ENCODE assay signal across 22 cellular contexts in genomic region chr17:81615401-81615930, GRCh38. TPM values are rescaled to one million over a fixed set of nuclear protein-coding genes. Genes with fewer than 3 reads are reported as not detected.
A peak's percentile ranks its signal among the peaks of the same experiment; 100 is the strongest.
DNase-seq lines count a peak whose midpoint lies in the region; ATAC-seq and TF ChIP-seq lines count a peak whose summit lies in the region.
"Had no signal": no experiment of that assay in that cellular context is flagged by ENCODE, and none has a peak within 500 bp of the region (broad histone marks: within the 10 kb centered on the region; RNA-seq: fewer than 3 reads in every experiment).

No MANE protein-coding gene starts in this region.

- H3K36me3 ChIP-seq in BLaER1 (peaks cover 80% of the 10 kb centered on the region), Caco-2 (ENCODE audit: control insufficient read depth, insufficient read depth, low read length) (no peaks in the 10 kb centered on the region)
- H3K36me3 ChIP-seq in CD4-positive, alpha-beta memory T cell (ENCODE audit: insufficient read depth, low read length) = peaks cover 34% of the 10 kb centered on the region

- DNase-seq in CD4-positive, alpha-beta memory T cell = no peak
- DNase-seq in activated T-helper 2 cell treated with anti-CD3 and anti-CD28 coated beads, Interferon-gamma antibody, Interleukin-2, Interleukin-4, amounts not matched to agents 10 μg/mL and 5 μg/mL and 100 μg/mL, durations not matched to agents 14 hours and 24 hours and 36 hours (ENCODE audit: low spot score) = no peak
- DNase-seq in myocyte (ENCODE audit: low read depth) (peak; percentile 69), Caco-2 (no peak), erythroblast (lab: John Stamatoyannopoulos, UW) (no peak), NCI-H1417 treated with DMSO at 0.1 percent for 48 hours (lab: John Stamatoyannopoulos, UW) (no peak)
- DNase-seq: activated CD4-positive, alpha-beta memory T cell treated with anti-CD3 and anti-CD28 coated beads, Interleukin-2, amount 10 ng/mL, durations not matched to agents 7 days and 5 days; BE2C; Karpas-422; NCI-H1930; NCI-H345; nephron progenitor cell; stimulated activated CD4-positive, alpha-beta T cell treated with anti-CD3 and anti-CD28 coated beads, Interleukin-4, amount 100 ng/mL, for 1 hour; WERI-Rb-1 had no signal

- intact Hi-C loops in CD4-positive, alpha-beta memory T cell (cut with micrococcal nuclease) = no loop called here
- intact Hi-C loops in activated T-helper 2 cell treated with anti-CD3 and anti-CD28 coated beads, Interferon-gamma antibody, Interleukin-2, Interleukin-4, amounts not matched to agents 10 μg/mL and 5 μg/mL and 100 μg/mL, durations not matched to agents 14 hours and 24 hours and 36 hours (cut with micrococcal nuclease) = no loop called here
- intact Hi-C loops in Caco-2 (cut with micrococcal nuclease; ENCODE audit: unreplicated experiment) = no loop called here

- H3K27me3 ChIP-seq in BLaER1 (no peaks in the 10 kb centered on the region), Caco-2 (replicated peaks; ENCODE audit: control insufficient read depth, insufficient read depth, low read length) (no peaks in the 10 kb centered on the region)
- no peaks in the 10 kb centered on the region for H3K27me3 ChIP-seq in CD4-positive, alpha-beta memory T cell (ENCODE audit: insufficient read depth, low read length)
- H3K27me3 ChIP-seq: BE2C, cardiac muscle cell, gastroesophageal sphincter had no signal

- peaks cover 35 to 49% of the 10 kb centered on the region in 2 donors for H3K36me3 Mint-ChIP-seq in CD4-positive, alpha-beta memory T cell
- peaks cover 62% of the 10 kb centered on the region for H3K36me3 Mint-ChIP-seq in activated T-helper 2 cell treated with anti-CD3 and anti-CD28 coated beads, Interferon-gamma antibody, Interleukin-2, Interleukin-4, amounts not matched to agents 10 μg/mL and 5 μg/mL and 100 μg/mL, durations not matched to agents 14 hours and 24 hours and 36 hours (ENCODE audit: low read depth)
- H3K36me3 Mint-ChIP-seq in Caco-2 (ENCODE audit: insufficient read depth, unreplicated experiment) = peaks cover 95% of the 10 kb centered on the region

- peak overlapping the region; percentile 59; the same call in 1 of the 2 replicates for H3K9ac ChIP-seq in BLaER1

- no peaks in the 10 kb centered on the region for H3K9me3 Mint-ChIP-seq in CD4-positive, alpha-beta memory T cell
- H3K9me3 Mint-ChIP-seq in activated T-helper 2 cell treated with anti-CD3 and anti-CD28 coated beads, Interferon-gamma antibody, Interleukin-2, Interleukin-4, amounts not matched to agents 10 μg/mL and 5 μg/mL and 100 μg/mL, durations not matched to agents 14 hours and 24 hours and 36 hours = no peaks in the 10 kb centered on the region
- H3K9me3 Mint-ChIP-seq in Caco-2 (ENCODE audit: unreplicated experiment) = peaks cover 10% of the 10 kb centered on the region
- H3K9me3 Mint-ChIP-seq: activated CD4-positive, alpha-beta memory T cell treated with anti-CD3 and anti-CD28 coated beads, Interleukin-2, amount 10 ng/mL, durations not matched to agents 7 days and 5 days had no signal

- peaks cover 15 to 36% (median 20%) of the 10 kb centered on the region in 4 donors for H3K4me1 Mint-ChIP-seq in CD4-positive, alpha-beta memory T cell
- H3K4me1 Mint-ChIP-seq in activated T-helper 2 cell treated with anti-CD3 and anti-CD28 coated beads, Interferon-gamma antibody, Interleukin-2, Interleukin-4, amounts not matched to agents 10 μg/mL and 5 μg/mL and 100 μg/mL, durations not matched to agents 14 hours and 24 hours and 36 hours (ENCODE audit: low read depth) = peaks cover 22% of the 10 kb centered on the region
- no peaks in the 10 kb centered on the region for H3K4me1 Mint-ChIP-seq in Caco-2 (ENCODE audit: low read depth, unreplicated experiment)
- H3K4me1 Mint-ChIP-seq: nephron progenitor cell had no signal

- H3K27ac ChIP-seq in BLaER1 = peak overlapping the region; percentile 63
- H3K27ac ChIP-seq in CD4-positive, alpha-beta memory T cell (ENCODE audit: low read depth, low read length) = no peak overlapping the region
- H3K27ac ChIP-seq: cardiac muscle cell, WERI-Rb-1 had no signal

- peak overlapping the region in 2 of 8 donors; percentile 1 to 49 for H3K4me3 Mint-ChIP-seq in CD4-positive, alpha-beta memory T cell
- no peak overlapping the region for H3K4me3 Mint-ChIP-seq in activated T-helper 2 cell treated with anti-CD3 and anti-CD28 coated beads, Interferon-gamma antibody, Interleukin-2, Interleukin-4, amounts not matched to agents 10 μg/mL and 5 μg/mL and 100 μg/mL, durations not matched to agents 14 hours and 24 hours and 36 hours (ENCODE audit: low read depth)
- H3K4me3 Mint-ChIP-seq in Caco-2 (ENCODE audit: unreplicated experiment) = no peak overlapping the region
- H3K4me3 Mint-ChIP-seq: activated CD4-positive, alpha-beta memory T cell treated with anti-CD3 and anti-CD28 coated beads, Interleukin-2, amount 10 ng/mL, durations not matched to agents 7 days and 5 days; nephron progenitor cell had no signal

- peak overlapping the region in 4 of 7 donors; percentile 37 to 92 (median 63) for H3K27ac Mint-ChIP-seq in CD4-positive, alpha-beta memory T cell
- H3K27ac Mint-ChIP-seq in activated T-helper 2 cell treated with anti-CD3 and anti-CD28 coated beads, Interferon-gamma antibody, Interleukin-2, Interleukin-4, amounts not matched to agents 10 μg/mL and 5 μg/mL and 100 μg/mL, durations not matched to agents 14 hours and 24 hours and 36 hours = peak overlapping the region; percentile 88
- no peak overlapping the region for H3K27ac Mint-ChIP-seq in Caco-2 (ENCODE audit: unreplicated experiment)

- H3K4me3 ChIP-seq in BLaER1 = no peak overlapping the region
- H3K4me3 ChIP-seq in CD4-positive, alpha-beta memory T cell (ENCODE audit: low read length in 2 of 2) = no peak overlapping the region
- H3K4me3 ChIP-seq in Caco-2 (ENCODE audit: low read depth, low read length) = no peak overlapping the region
- H3K4me3 ChIP-seq: cardiac muscle cell, gastroesophageal sphincter, HAP-1 had no signal

- no peaks in the 10 kb centered on the region for H3K27me3 Mint-ChIP-seq in CD4-positive, alpha-beta memory T cell
- H3K27me3 Mint-ChIP-seq in activated T-helper 2 cell treated with anti-CD3 and anti-CD28 coated beads, Interferon-gamma antibody, Interleukin-2, Interleukin-4, amounts not matched to agents 10 μg/mL and 5 μg/mL and 100 μg/mL, durations not matched to agents 14 hours and 24 hours and 36 hours (ENCODE audit: low read depth) = no peaks in the 10 kb centered on the region
- H3K27me3 Mint-ChIP-seq in Caco-2 (ENCODE audit: insufficient read depth, unreplicated experiment) = no peaks in the 10 kb centered on the region
- H3K27me3 Mint-ChIP-seq: activated CD4-positive, alpha-beta memory T cell treated with anti-CD3 and anti-CD28 coated beads, Interleukin-2, amount 10 ng/mL, durations not matched to agents 7 days and 5 days had no signal

- ATAC-seq in GM18505 (IDR thresholded peaks at IDR 0.05; ENCODE audit: unreplicated experiment) = no peak
- ATAC-seq: esophagus mucosa, gastroesophageal sphincter had no signal

- TF ChIP-seq CTCF in Caco-2 (IDR thresholded peaks at IDR 0.05; ENCODE audit: insufficient read depth in 1 of 2, low read depth in 1 of 2, low read length in 1 of 2, severe bottlenecking in 1 of 2, unreplicated experiment in 1 of 2) = no peak

- peaks cover 39% of the 10 kb centered on the region for H3K4me1 ChIP-seq in BLaER1
- H3K4me1 ChIP-seq in CD4-positive, alpha-beta memory T cell (ENCODE audit: insufficient read depth, low read length) = peaks cover 17% of the 10 kb centered on the region
- no peaks in the 10 kb centered on the region for H3K4me1 ChIP-seq in Caco-2
- H3K4me1 ChIP-seq: BE2C, HAP-1 had no signal

- peak overlapping the region; percentile 78 for H3K4me2 ChIP-seq in BLaER1

- no peak for TF ChIP-seq POLR2A in erythroblast (IDR thresholded peaks at IDR 0.05; ENCODE audit: low read length)
- TF ChIP-seq POLR2A in GM18505 (IDR thresholded peaks at IDR 0.05; ENCODE audit: borderline replicate concordance, extremely low read depth, insufficient read depth, insufficient read length) = no peak

- CTCF ChIA-PET in CD4-positive, alpha-beta memory T cell (lab: Charles Lee; ENCODE audit: partially characterized antibody) = interaction anchor here (3.7 kb wide), 1 partner anchor 14 kb away, joined by 11 read pairs; no protein-coding TSS in a partner anchor
- CTCF ChIA-PET in Caco-2 (lab: Charles Lee) = interaction anchor here (1.2 kb wide), 1 partner anchor 17 kb away, joined by 3 read pairs; no protein-coding TSS in a partner anchor

- POLR2A ChIA-PET in CD4-positive, alpha-beta memory T cell (lab: Charles Lee; ENCODE audit: partially characterized antibody) = no interaction called here
- POLR2A ChIA-PET in Caco-2 (lab: Charles Lee) = no interaction called here

- H4K20me1 ChIP-seq in BLaER1 = peaks cover 67% of the 10 kb centered on the region

- BruUV-seq in Caco-2 (replicated peaks; lab: Mats Ljungman, UMichigan) = no TSS peak

- H3K9me3 ChIP-seq in BLaER1 = 0 out of 2 replicates have a peak, but pooled peaks cover 4% of the 10 kb centered on the region
- H3K9me3 ChIP-seq in CD4-positive, alpha-beta memory T cell (ENCODE audit: control insufficient read depth in 1 of 2, low read length in 2 of 2) = no peaks in the 10 kb centered on the region
- H3K9me3 ChIP-seq in Caco-2 = no peaks in the 10 kb centered on the region
- H3K9me3 ChIP-seq: BE2C, gastroesophageal sphincter, HAP-1 had no signal

RNA-seq across cellular contexts. Expression of gene NPLOC4, which starts 21.4 kb away (rescaled TPM):
- total RNA-seq in CD4-positive, alpha-beta memory T cell = 100 to 1,000 TPM in 1 of 2 experiments, 10 to 100 TPM in 1; 91.0 to 105 TPM
- 10 to 100 TPM; 61.1 to 70.6 TPM for polyA plus RNA-seq in CD4-positive, alpha-beta memory T cell
- 128 and 138 TPM in 2 replicates for total RNA-seq in activated T-helper 2 cell treated with anti-CD3 and anti-CD28 coated beads, Interferon-gamma antibody, Interleukin-2, Interleukin-4, amounts not matched to agents 10 μg/mL and 5 μg/mL and 100 μg/mL, durations not matched to agents 14 hours and 24 hours and 36 hours
- total RNA-seq in myocyte = 94.7 and 96.8 TPM in 2 replicates
- 105 TPM for polyA plus RNA-seq in myocyte (2012)
- 119 and 139 TPM in 2 replicates for total RNA-seq in Caco-2 (2022)

RNA-seq across cellular contexts. Expression of gene TSPAN10, which starts 21.5 kb away (rescaled TPM):
- 1 to 10 TPM; 1.1 to 1.2 TPM for total RNA-seq in CD4-positive, alpha-beta memory T cell
- under 1 TPM; 0.10 to 0.24 TPM for polyA plus RNA-seq in CD4-positive, alpha-beta memory T cell
- 0.30 and 0.44 TPM in 2 replicates for total RNA-seq in activated T-helper 2 cell treated with anti-CD3 and anti-CD28 coated beads, Interferon-gamma antibody, Interleukin-2, Interleukin-4, amounts not matched to agents 10 μg/mL and 5 μg/mL and 100 μg/mL, durations not matched to agents 14 hours and 24 hours and 36 hours
- total RNA-seq in myocyte (7.3 and 10.6 TPM in 2 replicates), Caco-2 (2022) (4.0 and 4.1 TPM in 2 replicates)
- 14.4 TPM for polyA plus RNA-seq in myocyte (2012)

RNA-seq across cellular contexts. Expression of gene PDE6G, which starts 40.9 kb away (rescaled TPM):
- total RNA-seq in CD4-positive, alpha-beta memory T cell = 1 to 10 TPM in 1 of 2 experiments, under 1 TPM in 1; 0.87 to 1.3 TPM
- 1 to 10 TPM in 1 of 2 donors, under 1 TPM in 1; 0.83 to 1.2 TPM for polyA plus RNA-seq in CD4-positive, alpha-beta memory T cell
- 11.1 and 15.4 TPM in 2 replicates for total RNA-seq in activated T-helper 2 cell treated with anti-CD3 and anti-CD28 coated beads, Interferon-gamma antibody, Interleukin-2, Interleukin-4, amounts not matched to agents 10 μg/mL and 5 μg/mL and 100 μg/mL, durations not matched to agents 14 hours and 24 hours and 36 hours
- not detected in 2 replicates for total RNA-seq in myocyte
- 0.39 TPM for polyA plus RNA-seq in myocyte (2012)
- total RNA-seq in Caco-2 (2022) = not detected in 2 replicates
- total RNA-seq: esophagus mucosa, SK-MEL-5, urinary bladder had no signal

RNA-seq across cellular contexts. Expression of gene OXLD1, which starts 50.9 kb away (rescaled TPM):
- total RNA-seq in CD4-positive, alpha-beta memory T cell = 10 to 100 TPM; 52.5 to 60.8 TPM
- polyA plus RNA-seq in CD4-positive, alpha-beta memory T cell = 10 to 100 TPM; 68.8 to 83.2 TPM
- total RNA-seq in activated T-helper 2 cell treated with anti-CD3 and anti-CD28 coated beads, Interferon-gamma antibody, Interleukin-2, Interleukin-4, amounts not matched to agents 10 μg/mL and 5 μg/mL and 100 μg/mL, durations not matched to agents 14 hours and 24 hours and 36 hours = 51.3 and 52.7 TPM in 2 replicates
- total RNA-seq in myocyte = 33.8 and 35.7 TPM in 2 replicates
- 44.1 TPM for polyA plus RNA-seq in myocyte (2012)
- total RNA-seq in Caco-2 (2022) = 32.4 and 37.0 TPM in 2 replicates

RNA-seq across cellular contexts. Expression of gene CCDC137, which starts 51.1 kb away (rescaled TPM):
- 10 to 100 TPM; 28.0 to 29.3 TPM for total RNA-seq in CD4-positive, alpha-beta memory T cell
- 10 to 100 TPM in 1 of 2 donors, 1 to 10 TPM in 1; 5.3 to 17.0 TPM for polyA plus RNA-seq in CD4-positive, alpha-beta memory T cell
- total RNA-seq in activated T-helper 2 cell treated with anti-CD3 and anti-CD28 coated beads, Interferon-gamma antibody, Interleukin-2, Interleukin-4, amounts not matched to agents 10 μg/mL and 5 μg/mL and 100 μg/mL, durations not matched to agents 14 hours and 24 hours and 36 hours = 50.8 and 51.7 TPM in 2 replicates
- total RNA-seq in myocyte (12.5 and 16.5 TPM in 2 replicates), Caco-2 (2022) (49.0 and 50.5 TPM in 2 replicates)
- 14.6 TPM for polyA plus RNA-seq in myocyte (2012)
